In genomic region chr14:31205681-31206535, GRCh38 we compare ENCODE assay signal across 8 cellular contexts. TPM values are rescaled to one million over a fixed set of nuclear protein-coding genes. Genes with fewer than 3 reads are reported as not detected.
DNase-seq lines count a peak whose midpoint lies in the region; ATAC-seq and TF ChIP-seq lines count a peak whose summit lies in the region.

No MANE protein-coding gene starts in this region.

- peak overlapping the region; percentile 16 for H2BK5ac ChIP-seq in IMR-90 (ENCODE audit: low read depth, low read length, poor library complexity, severe bottlenecking)

- in situ Hi-C loops in IMR-90 (cut with MboI; ENCODE audit: low sequenced_read_pairs): no loop called here

- TF ChIP-seq CTCF in IMR-90 (conservative IDR thresholded peaks at IDR 0.05; ENCODE audit: low read depth, low read length) (no peak), WI38 (IDR thresholded peaks at IDR 0.05; ENCODE audit: low read depth, low read length) (no peak)

- H3K79me1 ChIP-seq in IMR-90 (ENCODE audit: low read depth in 1 of 2, low read length in 2 of 2): peaks cover 5 to 32% of the 10 kb centered on the region in 2 experiments; a peak in 3 of 4 replicates

- H3K23ac ChIP-seq in IMR-90 (ENCODE audit: low read depth, low read length): peak overlapping the region; percentile 89

- peak; percentile 62; the same call in 1 of the 2 replicates for TF ChIP-seq POLR2A in IMR-90 (IDR thresholded peaks at IDR 0.05; ENCODE audit: low read depth, low read length)

- H4K8ac ChIP-seq in IMR-90 (ENCODE audit: low read depth in 2 of 2, low read length in 2 of 2): no peak overlapping the region

- H3K4ac ChIP-seq in IMR-90 (ENCODE audit: low read depth, low read length): 0 out of 2 replicates have a peak overlapping the region, but pooled peaks have one; percentile 6

- no peak overlapping the region for H3K56ac ChIP-seq in IMR-90 (ENCODE audit: extremely low read depth, insufficient read depth, low read length)

- no peak overlapping the region for H2AK9ac ChIP-seq in IMR-90 (replicated peaks; ENCODE audit: low read depth, low read length, poor library complexity)

- H4K91ac ChIP-seq in IMR-90 (ENCODE audit: insufficient read depth, low read depth, low read length): no peak overlapping the region

- H2AK5ac ChIP-seq in IMR-90 (ENCODE audit: low read depth, low read length): no peak overlapping the region

- peaks cover 2% of the 10 kb centered on the region; the same call in 1 of the 2 replicates for H3K4me1 ChIP-seq in IMR-90 (ENCODE audit: control insufficient read depth, insufficient read depth, low read length)

- no peaks in the 10 kb centered on the region for H3K9me3 ChIP-seq in IMR-90 (ENCODE audit: control insufficient read depth, insufficient read depth, low read length)

- POLR2A ChIA-PET in IMR-90 (lab: Charles Lee; ENCODE audit: unreplicated experiment): no interaction called here

- H4K20me1 ChIP-seq in IMR-90 (ENCODE audit: insufficient read depth, low read length): peaks cover 10% of the 10 kb centered on the region

- intact Hi-C loops in IMR-90 (cut with micrococcal nuclease): loop anchor here (5.0 to 10.0 kb wide), 4 partner anchors 56 to 221 kb away; no protein-coding TSS in a partner anchor

- H2BK15ac ChIP-seq in IMR-90 (ENCODE audit: low read depth, low read length): no peak overlapping the region

- 0 out of 2 replicates have a peak overlapping the region, but pooled peaks have one; percentile 5 for H2BK120ac ChIP-seq in IMR-90 (ENCODE audit: low read depth, low read length)

- peaks cover 8% of the 10 kb centered on the region; the same call in 1 of the 2 replicates for H3K9me1 ChIP-seq in IMR-90 (ENCODE audit: insufficient read depth, low read length)

- no peak overlapping the region for H2AFZ ChIP-seq in IMR-90 (replicated peaks; ENCODE audit: low read length, poor library complexity)

- 0% methylated on average over 1 of the region's 9 CpGs; no CpG with 5 or more reads in 1 of the 2 experiments for WGBS in IMR-90 (ENCODE audit: extremely low coverage in 2 of 2, insufficient read length in 1 of 2), 2 experiments

- peak overlapping the region; percentile 90 for H3K9ac ChIP-seq in IMR-90 (ENCODE audit: low read depth, low read length)

- dilution Hi-C loops in IMR-90 (cut with HindIII; ENCODE audit: low sequenced_read_pairs, unreplicated experiment): no loop called here

- no peak overlapping the region for H3K14ac ChIP-seq in IMR-90 (replicated peaks; ENCODE audit: low read depth, low read length)

- ATAC-seq in IMR-90 (ENCODE audit: low read depth): no peak
- no peak for ATAC-seq in HG03469 (IDR thresholded peaks at IDR 0.05; ENCODE audit: unreplicated experiment)

- H3K4me3 ChIP-seq in IMR-90 (ENCODE audit: insufficient read depth, low read depth, low read length) (peak overlapping the region; percentile 87), WI38 (ENCODE audit: low read depth, low read length) (peak overlapping the region; percentile 90)

- peak overlapping the region; percentile 96 for H3K4me2 ChIP-seq in IMR-90 (ENCODE audit: low read depth, low read length)

- H4K5ac ChIP-seq in IMR-90 (ENCODE audit: low read depth, low read length): no peak overlapping the region

- H3K18ac ChIP-seq in IMR-90 (ENCODE audit: low read depth, low read length): peak overlapping the region; percentile 9; the same call in 1 of the 2 replicates

- BruUV-seq in IMR-90 (replicated peaks; lab: Mats Ljungman, UMichigan): TSS peak; percentile 29

- no peak overlapping the region for H3K27ac ChIP-seq in IMR-90 (ENCODE audit: insufficient read depth, low read length)

- H2BK20ac ChIP-seq in IMR-90 (ENCODE audit: low read depth, low read length): no peak overlapping the region

- no peaks in the 10 kb centered on the region for H3K27me3 ChIP-seq in IMR-90 (ENCODE audit: control insufficient read depth, insufficient read depth, low read length)

- CTCF ChIA-PET in IMR-90 (lab: Yijun Ruan, JAX): interaction anchor here (1.7 kb wide), 1 partner anchor 85 kb away, joined by 5 read pairs; no protein-coding TSS in a partner anchor

- no peak for TF ChIP-seq RAD21 in IMR-90 (IDR thresholded peaks at IDR 0.05; ENCODE audit: low read length)

- DNase-seq in DMS79 (lab: John Stamatoyannopoulos, UW) (peak; percentile 0), IMR-90 (peak; percentile 88), foreskin melanocyte (peak; percentile 40), retina (peak; percentile 34), LoVo (ENCODE audit: low spot score) (no peak), NCI-H510A (lab: John Stamatoyannopoulos, UW) (no peak)

- H3K36me3 ChIP-seq in IMR-90 (ENCODE audit: control insufficient read depth, insufficient read depth, low read length): peaks cover 2% of the 10 kb centered on the region; the same call in 1 of the 2 replicates

TF ChIP-seq in IMR-90, 13 proteins besides CTCF, POLR2A, EP300 and RAD21:
- peak; percentile 97 for TF ChIP-seq MXI1 (IDR thresholded peaks at IDR 0.05; ENCODE audit: borderline replicate concordance, low read depth, low read length)
- TF ChIP-seq MAFK (IDR thresholded peaks at IDR 0.05; ENCODE audit: low read depth, low read length): peak; percentile 31; the same call in 1 of the 2 replicates
- no peak for TF ChIP-seq RFX5 (IDR thresholded peaks at IDR 0.05; ENCODE audit: low read depth, low read length)
TF ChIP-seq in IMR-90: peak in this region for 2.

RNA-seq across cellular contexts. Expression of gene HECTD1, which starts 1.7 kb away (rescaled TPM):
- total RNA-seq in IMR-90 (2012; rRNA removed): 222 and 228 TPM in 2 replicates
- 48.5 and 48.8 TPM in 2 replicates for polyA plus RNA-seq in IMR-90 (2012; rRNA removed)
- polyA plus RNA-seq in IMR-90 (2012; cell fraction: cytosol; rRNA removed): 7.8 and 13.6 TPM in 2 replicates
- 22.3 and 106 TPM in 2 replicates for polyA plus RNA-seq in IMR-90 (2012; cell fraction: nucleus; rRNA removed; ENCODE audit: low replicate concordance)

Comparison
In these comparisons a context has a peak if more than half of its experiments do, and no peak if none do; other contexts are left out.
1. DNase-seq: peak in DMS79 (single experiment), IMR-90 (single experiment), foreskin melanocyte (single experiment) and retina (single experiment); none in LoVo (single experiment) and NCI-H510A (single experiment).